26 cellular contexts compared by ENCODE assay signal in the genomic region with DNA sequence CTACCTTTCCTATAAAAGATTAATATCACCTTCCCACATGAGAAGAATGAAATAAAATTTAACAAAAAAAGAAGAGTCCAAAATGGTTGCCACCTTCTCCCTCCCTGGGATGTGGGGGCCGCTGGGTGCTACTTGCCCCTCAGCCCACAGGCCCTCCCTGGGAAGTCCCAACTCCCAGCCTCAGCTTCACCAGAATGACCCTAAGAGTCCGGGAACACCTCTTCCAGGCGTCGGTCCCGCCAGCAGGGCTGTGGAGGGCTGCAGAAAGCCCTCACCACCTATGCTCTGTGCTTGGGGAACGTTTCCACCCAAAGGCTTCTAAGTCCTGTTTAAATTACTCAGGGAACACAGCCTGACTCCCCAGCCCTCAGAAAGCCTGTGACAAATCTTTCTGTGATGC.
"Had no signal": no experiment of that assay in that cellular context is flagged by ENCODE, and none has a peak within 500 bp of the region (broad histone marks: within the 10 kb centered on the region; RNA-seq: fewer than 3 reads in every experiment).

No MANE protein-coding gene starts in this region.

- H3K9me3 ChIP-seq: left ventricle myocardium inferior, right atrium auricular region, right lobe of liver, suprapubic skin, thoracic aorta, tibial artery, upper lobe of right lung had no signal

- H3K4me1 Mint-ChIP-seq: memory B cell; naive thymus-derived CD8-positive, alpha-beta T cell; nephron; neural crest cell; stimulated activated memory B cell treated with anti-CD40 and anti-IgM and Interleukin-4, amounts not matched to agents 10 μg/mL and 1 μg/mL and 100 μg/mL, for 72 hours had no signal

- H3K4me3 Mint-ChIP-seq: memory B cell; naive thymus-derived CD8-positive, alpha-beta T cell; nephron; neural crest cell; stimulated activated memory B cell treated with anti-CD40 and anti-IgM and Interleukin-4, amounts not matched to agents 10 μg/mL and 1 μg/mL and 100 μg/mL, for 72 hours had no signal

- H3K9me3 Mint-ChIP-seq: memory B cell; naive thymus-derived CD8-positive, alpha-beta T cell; nephron; neural crest cell; stimulated activated memory B cell treated with anti-CD40 and anti-IgM and Interleukin-4, amounts not matched to agents 10 μg/mL and 1 μg/mL and 100 μg/mL, for 72 hours had no signal

- H3K27ac Mint-ChIP-seq: memory B cell; naive thymus-derived CD8-positive, alpha-beta T cell; nephron; progenitor cell of endocrine pancreas; stimulated activated memory B cell treated with anti-CD40 and anti-IgM and Interleukin-4, amounts not matched to agents 10 μg/mL and 1 μg/mL and 100 μg/mL, for 72 hours had no signal

- H3K27ac ChIP-seq: hepatocyte, left ventricle myocardium inferior, parathyroid adenoma, right atrium auricular region, right lobe of liver, suprapubic skin, thoracic aorta, tibial artery, upper lobe of right lung had no signal

- H2AFZ ChIP-seq: hepatocyte, parathyroid adenoma had no signal

- H3K36me3 Mint-ChIP-seq: memory B cell; naive thymus-derived CD8-positive, alpha-beta T cell; stimulated activated memory B cell treated with anti-CD40 and anti-IgM and Interleukin-4, amounts not matched to agents 10 μg/mL and 1 μg/mL and 100 μg/mL, for 72 hours had no signal

- H3K4me1 ChIP-seq: right lobe of liver, suprapubic skin, upper lobe of right lung had no signal

- H3K27me3 Mint-ChIP-seq: memory B cell; naive thymus-derived CD8-positive, alpha-beta T cell; progenitor cell of endocrine pancreas; stimulated activated memory B cell treated with anti-CD40 and anti-IgM and Interleukin-4, amounts not matched to agents 10 μg/mL and 1 μg/mL and 100 μg/mL, for 72 hours had no signal

- H3K79me2 ChIP-seq: hepatocyte, parathyroid adenoma had no signal

- H3K36me3 ChIP-seq: right lobe of liver, thoracic aorta, upper lobe of right lung had no signal

- H3K9ac ChIP-seq: parathyroid adenoma had no signal

- DNase-seq: islet precursor cell; left ventricle myocardium inferior; midbrain; naive thymus-derived CD8-positive, alpha-beta T cell; nucleus accumbens; right lobe of liver; stimulated activated CD4-positive, alpha-beta T cell treated with anti-CD3 and anti-CD28 coated beads, Interleukin-1b, Interleukin-23, amount 100 ng/mL, for 48 hours; stimulated activated CD4-positive, alpha-beta T cell treated with anti-CD3 and anti-CD28 coated beads, Interleukin-2, amount 100 ng/mL, for 48 hours; stimulated activated CD4-positive, alpha-beta T cell treated with anti-CD3 and anti-CD28 coated beads, Interleukin-4, amount 100 ng/mL, for 4 hours; stimulated activated CD8-positive, alpha-beta memory T cell treated with anti-CD3 and anti-CD28 coated beads, Interleukin-4, amount 100 ng/mL, for 48 hours; stimulated activated naive CD8-positive, alpha-beta T cell treated with anti-CD3 and anti-CD28 coated beads, Interleukin-15, Interleukin-2, amounts not matched to agents 100 U/mL and 50 U/mL, for 24 hours; tibial artery; trophoblast cell; upper lobe of right lung had no signal

- H3K27me3 ChIP-seq: hepatocyte, right atrium auricular region, right lobe of liver, suprapubic skin, tibial artery, upper lobe of right lung had no signal

- H3K4me2 ChIP-seq: hepatocyte, smooth muscle cell had no signal

- H3K4me3 ChIP-seq: hepatocyte, left ventricle myocardium inferior, lung, right atrium auricular region, right lobe of liver, smooth muscle cell, suprapubic skin, thoracic aorta, tibial artery, upper lobe of right lung had no signal

- ATAC-seq: naive thymus-derived CD8-positive, alpha-beta T cell; right lobe of liver; stimulated activated memory B cell treated with anti-CD40 and anti-IgM and Interleukin-4, amounts not matched to agents 10 μg/mL and 1 μg/mL and 100 μg/mL, for 72 hours; stimulated activated naive CD8-positive, alpha-beta T cell treated with anti-CD3 and anti-CD28 coated beads, Interleukin-15, Interleukin-2, amounts not matched to agents 100 U/mL and 50 U/mL, for 24 hours; upper lobe of right lung had no signal
